In the genomic region with DNA sequence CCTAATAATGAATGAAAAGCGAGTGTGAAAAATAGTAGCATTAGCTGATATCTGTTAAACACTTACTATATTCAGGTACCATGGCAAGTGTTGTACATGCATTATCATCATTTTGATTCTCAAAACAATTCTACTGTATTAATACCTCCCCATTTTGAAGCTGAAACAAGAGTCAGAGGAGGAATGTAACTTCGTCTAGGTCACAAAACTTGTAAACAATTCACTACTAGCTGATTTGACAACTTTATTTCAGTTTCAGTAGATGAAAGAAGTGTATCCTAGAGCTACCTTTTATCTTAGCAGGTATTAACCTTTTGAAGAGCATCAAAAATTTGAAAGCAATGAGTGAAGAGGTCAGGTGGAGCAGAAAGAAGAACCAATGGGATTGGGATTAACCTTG, we compare ENCODE assay signal across 17 cellular contexts. TPM values are rescaled to one million over a fixed set of nuclear protein-coding genes. Genes with fewer than 3 reads are reported as not detected.
A peak's percentile ranks its signal among the peaks of the same experiment; 100 is the strongest.
DNase-seq lines count a peak whose midpoint lies in the region; ATAC-seq and TF ChIP-seq lines count a peak whose summit lies in the region.
"Had no signal": no experiment of that assay in that cellular context is flagged by ENCODE, and none has a peak within 500 bp of the region (broad histone marks: within the 10 kb centered on the region; RNA-seq: fewer than 3 reads in every experiment).

No MANE protein-coding gene starts in this region.

- no peak for ATAC-seq in HG03039 (IDR thresholded peaks at IDR 0.05; ENCODE audit: unreplicated experiment)
- ATAC-seq: GM23338 had no signal

- H3K36me3 Mint-ChIP-seq in activated naive CD4-positive, alpha-beta T cell treated with anti-CD3 and anti-CD28 coated beads for 36 hours (ENCODE audit: low read depth): peaks cover 2% of the 10 kb centered on the region
- peaks cover 57% of the 10 kb centered on the region for H3K36me3 Mint-ChIP-seq in dendritic cell treated with granulocyte-macrophage colony-stimulating factor and Interleukin-4, amounts not matched to agents 40 ng/mL and 50 ng/mL, for 4 days (ENCODE audit: low read depth)
- H3K36me3 Mint-ChIP-seq: neural progenitor cell had no signal

- H3K27ac Mint-ChIP-seq in activated naive CD4-positive, alpha-beta T cell treated with anti-CD3 and anti-CD28 coated beads for 36 hours: peak overlapping the region; percentile 94
- H3K27ac Mint-ChIP-seq in dendritic cell treated with granulocyte-macrophage colony-stimulating factor and Interleukin-4, amounts not matched to agents 40 ng/mL and 50 ng/mL, for 4 days: peak overlapping the region; percentile 95
- H3K27ac Mint-ChIP-seq: GM23338, neural progenitor cell had no signal

- TF ChIP-seq POLR2A in uterus (IDR thresholded peaks at IDR 0.05): no peak

- CTCF ChIA-PET in activated naive CD4-positive, alpha-beta T cell treated with anti-CD3 and anti-CD28 coated beads for 36 hours (lab: Charles Lee): interaction anchor here (0.8 to 1.7 kb wide), 10 partner anchors 13 to 149 kb away, joined by 3 to 8 read pairs (median 3); no protein-coding TSS in a partner anchor

- intact Hi-C loops in activated naive CD4-positive, alpha-beta T cell treated with anti-CD3 and anti-CD28 coated beads for 36 hours (cut with micrococcal nuclease): loop anchor here (1.0 to 10.0 kb wide), 7 partner anchors 29 to 653 kb away; a partner anchor contains a TSS
- intact Hi-C loops in dendritic cell treated with granulocyte-macrophage colony-stimulating factor and Interleukin-4, amounts not matched to agents 40 ng/mL and 50 ng/mL, for 4 days (cut with micrococcal nuclease): no loop called here
- intact Hi-C loops in uterus (cut with DNase I; ENCODE audit: low total_unique reads): no loop called here

- H2AFZ ChIP-seq in SU-DHL-6 (ENCODE audit: low read depth, low read length, severe bottlenecking): no peak overlapping the region
- H2AFZ ChIP-seq: GM23338, neural progenitor cell had no signal

- no peaks in the 10 kb centered on the region for H3F3A ChIP-seq in SU-DHL-6 (ENCODE audit: insufficient read depth)

- no peaks in the 10 kb centered on the region for H3K9me2 ChIP-seq in SU-DHL-6 (replicated peaks; ENCODE audit: insufficient read depth, low read length)

- H3K9me3 ChIP-seq in SU-DHL-6 (ENCODE audit: insufficient read depth, low read length) (no peaks in the 10 kb centered on the region), subcutaneous abdominal adipose tissue (ENCODE audit: control insufficient read depth in 5 of 5, low read length in 5 of 5) (no peaks in the 10 kb centered on the region), uterus (no peaks in the 10 kb centered on the region)
- H3K9me3 ChIP-seq: right atrium auricular region had no signal

- peak overlapping the region; percentile 57 for H3K4me3 ChIP-seq in SU-DHL-6 (ENCODE audit: insufficient read depth, low read length, poor library complexity, severe bottlenecking)
- peak overlapping the region in 1 of 5 donors; percentile 63 for H3K4me3 ChIP-seq in subcutaneous abdominal adipose tissue (ENCODE audit: low read depth in 1 of 5, low read length in 5 of 5)
- H3K4me3 ChIP-seq in uterus: no peak overlapping the region
- H3K4me3 ChIP-seq: cardiac muscle cell, GM23338, neural progenitor cell, right atrium auricular region had no signal

- no peak overlapping the region for H3K9ac ChIP-seq in SU-DHL-6 (ENCODE audit: low read length)
- peak overlapping the region in 1 of 5 donors; percentile 12 for H3K9ac ChIP-seq in subcutaneous abdominal adipose tissue (ENCODE audit: low read length in 5 of 5)
- H3K9ac ChIP-seq: neural progenitor cell had no signal

- H3K4me1 ChIP-seq in subcutaneous abdominal adipose tissue (ENCODE audit: control insufficient read depth in 5 of 5, insufficient read depth in 5 of 5, low read length in 5 of 5): peaks cover 0 to 22% (median 0%) of the 10 kb centered on the region in 5 donors
- H3K4me1 ChIP-seq in uterus: no peaks in the 10 kb centered on the region
- H3K4me1 ChIP-seq: neural progenitor cell, right atrium auricular region had no signal

- no peak for TF ChIP-seq CTCF in SU-DHL-6 (IDR thresholded peaks at IDR 0.05; ENCODE audit: insufficient read depth, low read length, poor library complexity, severe bottlenecking)
- TF ChIP-seq CTCF in uterus (IDR thresholded peaks at IDR 0.05): no peak

- H3K27me3 Mint-ChIP-seq in activated naive CD4-positive, alpha-beta T cell treated with anti-CD3 and anti-CD28 coated beads for 36 hours (ENCODE audit: low read depth): no peaks in the 10 kb centered on the region
- H3K27me3 Mint-ChIP-seq in dendritic cell treated with granulocyte-macrophage colony-stimulating factor and Interleukin-4, amounts not matched to agents 40 ng/mL and 50 ng/mL, for 4 days: no peaks in the 10 kb centered on the region

- peak overlapping the region; percentile 79 for H3K4me2 ChIP-seq in SU-DHL-6 (ENCODE audit: low read depth, low read length, poor library complexity, severe bottlenecking)
- H3K4me2 ChIP-seq: GM23338, neural progenitor cell had no signal

- H3K27me3 ChIP-seq in SU-DHL-6 (ENCODE audit: low read length): no peaks in the 10 kb centered on the region
- no peaks in the 10 kb centered on the region for H3K27me3 ChIP-seq in subcutaneous abdominal adipose tissue (ENCODE audit: control insufficient read depth in 5 of 5, insufficient read depth in 4 of 5, low read length in 5 of 5)
- H3K27me3 ChIP-seq in uterus: no peaks in the 10 kb centered on the region
- H3K27me3 ChIP-seq: cardiac muscle cell, neural progenitor cell, right atrium auricular region had no signal

- no peak for DNase-seq in activated naive CD4-positive, alpha-beta T cell treated with anti-CD3 and anti-CD28 coated beads for 36 hours
- no peak for DNase-seq in activated naive CD4-positive, alpha-beta T cell treated with anti-CD3 and anti-CD28 coated beads, Interleukin-2, amount 50 U/mL, for 16 hours
- DNase-seq in uterus: no peak
- no peak for DNase-seq in SIG-M5 (lab: John Stamatoyannopoulos, UW)
- DNase-seq: activated CD4-positive, alpha-beta T cell treated with anti-CD3 and anti-CD28 coated beads for 1 hour; activated gamma-delta T cell treated with Interleukin-2 at 50 U/mL for 16 hours; Calu3; foreskin melanocyte; stimulated activated naive CD4-positive, alpha-beta T cell had no signal

- peak overlapping the region; percentile 59 for H3K4me3 Mint-ChIP-seq in activated naive CD4-positive, alpha-beta T cell treated with anti-CD3 and anti-CD28 coated beads for 36 hours
- H3K4me3 Mint-ChIP-seq in dendritic cell treated with granulocyte-macrophage colony-stimulating factor and Interleukin-4, amounts not matched to agents 40 ng/mL and 50 ng/mL, for 4 days: peak overlapping the region; percentile 92
- H3K4me3 Mint-ChIP-seq: GM23338, neural progenitor cell had no signal

- no peaks in the 10 kb centered on the region for H3K36me3 ChIP-seq in SU-DHL-6 (ENCODE audit: low read length)
- H3K36me3 ChIP-seq in subcutaneous abdominal adipose tissue (ENCODE audit: control insufficient read depth in 5 of 5, insufficient read depth in 5 of 5, low read length in 5 of 5): no peaks in the 10 kb centered on the region
- H3K36me3 ChIP-seq in uterus: no peaks in the 10 kb centered on the region
- H3K36me3 ChIP-seq: cardiac muscle cell, neural progenitor cell, right atrium auricular region had no signal

- no peaks in the 10 kb centered on the region for H3K79me2 ChIP-seq in SU-DHL-6 (ENCODE audit: insufficient read depth, low read length)

- H3K27ac ChIP-seq in SU-DHL-6 (ENCODE audit: low read depth, low read length) (no peak overlapping the region), subcutaneous abdominal adipose tissue (ENCODE audit: low read depth, low read length) (peak overlapping the region; percentile 42), uterus (no peak overlapping the region)
- H3K27ac ChIP-seq: cardiac muscle cell, neural progenitor cell, right atrium auricular region had no signal

- H4K20me1 ChIP-seq in SU-DHL-6 (ENCODE audit: low read depth, low read length): no peaks in the 10 kb centered on the region

- H3K9me3 Mint-ChIP-seq in activated naive CD4-positive, alpha-beta T cell treated with anti-CD3 and anti-CD28 coated beads for 36 hours: peaks cover 4% of the 10 kb centered on the region
- no peaks in the 10 kb centered on the region for H3K9me3 Mint-ChIP-seq in dendritic cell treated with granulocyte-macrophage colony-stimulating factor and Interleukin-4, amounts not matched to agents 40 ng/mL and 50 ng/mL, for 4 days
- H3K9me3 Mint-ChIP-seq: GM23338, neural progenitor cell had no signal

- H3K4me1 Mint-ChIP-seq in activated naive CD4-positive, alpha-beta T cell treated with anti-CD3 and anti-CD28 coated beads for 36 hours (ENCODE audit: low read depth): peaks cover 86% of the 10 kb centered on the region
- peaks cover 63% of the 10 kb centered on the region for H3K4me1 Mint-ChIP-seq in dendritic cell treated with granulocyte-macrophage colony-stimulating factor and Interleukin-4, amounts not matched to agents 40 ng/mL and 50 ng/mL, for 4 days (ENCODE audit: low read depth)
- H3K4me1 Mint-ChIP-seq: GM23338, neural progenitor cell had no signal

RNA-seq across cellular contexts. Expression of a gene that starts 1.6 kb away (rescaled TPM):
- 1 to 10 TPM; 8.6 to 9.2 TPM for total RNA-seq in activated naive CD4-positive, alpha-beta T cell treated with anti-CD3 and anti-CD28 coated beads for 36 hours
- 1 to 10 TPM; 1.8 to 4.1 (median 3.1) TPM for total RNA-seq in uterus
- total RNA-seq: Calu3, cardiac muscle cell, GM23338 had no signal

RNA-seq across cellular contexts. Expression of a gene that starts 54.6 kb away (rescaled TPM):
- 10 to 100 TPM; 55.0 to 55.5 TPM for total RNA-seq in activated naive CD4-positive, alpha-beta T cell treated with anti-CD3 and anti-CD28 coated beads for 36 hours
- 1 to 10 TPM in 1 of 4 donors, under 1 TPM in 3; under 0.01 to 3.8 (median 0.65) TPM for total RNA-seq in uterus
- total RNA-seq: Calu3, cardiac muscle cell, GM23338 had no signal

Comparison
In these comparisons a context has a peak if more than half of its experiments do, and no peak if none do; other contexts are left out.
1. RNA of a gene that starts 54.6 kb away (total RNA-seq): 55.0 to 55.5 TPM in activated naive CD4-positive, alpha-beta T cell treated with anti-CD3 and anti-CD28 coated beads for 36 hours; under 0.01 to 3.8 TPM in uterus; every median in the first group is over 10 times any median in the second.